In the genomic region with DNA sequence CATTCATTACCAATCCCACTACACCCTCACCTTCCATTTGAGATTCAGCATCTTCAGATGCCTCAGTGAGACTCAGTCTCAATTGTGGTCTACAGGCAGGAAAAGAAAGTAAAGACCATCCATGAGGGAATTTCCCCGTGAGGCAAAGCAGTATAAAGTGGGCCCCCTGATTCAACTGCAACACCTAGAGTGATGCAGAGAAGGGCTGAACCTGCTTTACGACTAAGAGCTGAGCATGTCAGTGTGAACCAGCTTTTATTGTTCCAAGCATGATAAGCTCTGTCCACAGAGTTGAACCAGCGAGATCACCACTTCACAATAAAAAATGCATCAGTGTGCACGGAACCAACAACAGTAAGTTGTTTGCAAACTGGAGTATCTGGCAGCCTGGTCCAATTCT, we compare ENCODE assay signal across 28 cellular contexts.
"Had no signal": no experiment of that assay in that cellular context is flagged by ENCODE, and none has a peak within 500 bp of the region (broad histone marks: within the 10 kb centered on the region; RNA-seq: fewer than 3 reads in every experiment).

No MANE protein-coding gene starts in this region.

- H3K27me3 ChIP-seq: left lung, pancreas, stomach, testis, thyroid gland, transverse colon, upper lobe of left lung, vagina had no signal

- H3K27me3 Mint-ChIP-seq: naive B cell had no signal

- H3K27ac Mint-ChIP-seq: immature natural killer cell; mesothelial cell of epicardium; naive B cell; natural killer cell treated with Interleukin-12 subunit alpha and Interleukin-12 subunit beta and Interleukin-15 and Interleukin-18, amount 100 ng/mL, for 72 hours; stimulated activated effector memory CD8-positive, alpha-beta T cell treated with anti-CD3 and anti-CD28 coated beads, Interleukin-12 subunit alpha, Interleukin-12 subunit beta, amount 100 ng/mL, for 72 hours had no signal

- H3K4me3 ChIP-seq: left lung, lung, pancreas, prostate gland, skin epidermis, stomach, testis, thyroid gland, transverse colon, upper lobe of left lung, vagina had no signal

- ATAC-seq: left colon; left lung; natural killer cell treated with Interleukin-12 subunit alpha and Interleukin-12 subunit beta and Interleukin-15 and Interleukin-18, amount 100 ng/mL, for 72 hours; pancreas; right cardiac atrium; sciatic nerve; stimulated activated effector memory CD8-positive, alpha-beta T cell treated with anti-CD3 and anti-CD28 coated beads, Interleukin-12 subunit alpha, Interleukin-12 subunit beta, amount 100 ng/mL, for 72 hours had no signal

- H3K4me1 Mint-ChIP-seq: immature natural killer cell; mesothelial cell of epicardium; naive B cell; stimulated activated effector memory CD8-positive, alpha-beta T cell treated with anti-CD3 and anti-CD28 coated beads, Interleukin-12 subunit alpha, Interleukin-12 subunit beta, amount 100 ng/mL, for 72 hours had no signal

- H3K4me3 Mint-ChIP-seq: immature natural killer cell; mesothelial cell of epicardium; naive B cell; natural killer cell treated with Interleukin-12 subunit alpha and Interleukin-12 subunit beta and Interleukin-15 and Interleukin-18, amount 100 ng/mL, for 72 hours; stimulated activated effector memory CD8-positive, alpha-beta T cell treated with anti-CD3 and anti-CD28 coated beads, Interleukin-12 subunit alpha, Interleukin-12 subunit beta, amount 100 ng/mL, for 72 hours had no signal

- H3K36me3 ChIP-seq: left lung, pancreas, prostate gland, stomach, thyroid gland, transverse colon, upper lobe of left lung, vagina had no signal

- DNase-seq: hypothalamus; immature natural killer cell; kidney; left colon; left lung; mesendoderm; naive B cell; nucleus accumbens; pancreas; posterior cingulate gyrus; retina; right cardiac atrium; stimulated activated CD4-positive, alpha-beta T cell treated with anti-CD3 and anti-CD28 coated beads, Interleukin-12 subunit alpha, Interleukin-12 subunit beta, amount 100 ng/mL, for 4 hours; stimulated activated CD4-positive, alpha-beta T cell treated with anti-CD3 and anti-CD28 coated beads, Interleukin-4, amount 100 ng/mL, for 24 hours; stimulated activated naive CD4-positive, alpha-beta T cell; stomach; testis; thyroid gland; transverse colon; upper lobe of left lung had no signal

- H3K4me1 ChIP-seq: left lung, pancreas, prostate gland, stomach, testis, thyroid gland, transverse colon, upper lobe of left lung, vagina had no signal

- H3K36me3 Mint-ChIP-seq: mesothelial cell of epicardium; naive B cell; stimulated activated effector memory CD8-positive, alpha-beta T cell treated with anti-CD3 and anti-CD28 coated beads, Interleukin-12 subunit alpha, Interleukin-12 subunit beta, amount 100 ng/mL, for 72 hours had no signal

- H3K27ac ChIP-seq: left lung, pancreas, prostate gland, skin epidermis, stomach, testis, thyroid gland, transverse colon, upper lobe of left lung, vagina had no signal

- H3K9me3 ChIP-seq: pancreas, prostate gland, testis, thyroid gland, vagina had no signal
